In the genomic region with DNA sequence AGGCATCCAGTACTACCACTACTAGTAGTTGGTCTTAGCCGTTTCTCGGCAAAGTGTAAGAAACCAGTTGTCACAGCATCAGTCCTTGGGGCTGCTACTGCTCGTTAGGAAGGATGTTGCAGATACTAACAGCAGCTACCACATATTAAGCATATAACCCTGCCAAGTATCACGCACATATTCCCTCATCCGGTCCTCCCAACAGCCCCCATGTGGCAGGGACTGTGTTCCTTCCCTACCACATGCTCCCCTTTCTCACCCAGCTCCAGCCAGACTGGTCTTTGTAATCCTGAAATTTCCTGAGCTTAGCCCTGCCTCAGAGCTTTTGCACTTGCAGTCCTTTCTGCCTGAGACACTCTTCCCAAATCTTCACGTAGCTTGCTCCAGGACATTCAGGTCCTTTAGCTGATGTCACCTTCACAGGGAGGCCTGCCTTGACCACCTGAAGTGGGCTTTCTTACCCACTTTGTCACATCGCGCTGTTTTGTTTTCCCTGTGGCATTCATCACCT, we compare ENCODE assay signal across 25 cellular contexts. TPM values are rescaled to one million over a fixed set of nuclear protein-coding genes. Genes with fewer than 3 reads are reported as not detected.
DNase-seq lines count a peak whose midpoint lies in the region; ATAC-seq, FAIRE-seq and TF ChIP-seq lines count a peak whose summit lies in the region.
"Had no signal": no experiment of that assay in that cellular context is flagged by ENCODE, and none has a peak within 500 bp of the region (broad histone marks: within the 10 kb centered on the region; RNA-seq: fewer than 3 reads in every experiment).

No MANE protein-coding gene starts in this region.

- H3K27ac ChIP-seq in CD4-positive, alpha-beta T cell (ENCODE audit: low read depth, low read length), result no peak overlapping the region
- no peak overlapping the region for H3K27ac ChIP-seq in H1 (ENCODE audit: low read depth, low read length)
- H3K27ac ChIP-seq: colonic mucosa, pancreas, SJSA1, transverse colon had no signal

- H3K79me2 ChIP-seq in H1 (ENCODE audit: control insufficient read depth in 1 of 2, insufficient read depth in 2 of 2, low read length in 2 of 2), result peaks cover 4 to 58% of the 10 kb centered on the region in 2 experiments

- H2BK5ac ChIP-seq in H1 (ENCODE audit: low read depth, low read length), result no peak overlapping the region

- no peak overlapping the region for H3K4me3 Mint-ChIP-seq in activated CD8-positive, alpha-beta memory T cell treated with anti-CD3 and anti-CD28 coated beads, Interleukin-2, amount 10 ng/mL, durations not matched to agents 7 days and 5 days
- no peak overlapping the region for H3K4me3 Mint-ChIP-seq in CD4-positive, alpha-beta T cell
- H3K4me3 Mint-ChIP-seq in T-cell, result no peak overlapping the region

- no peak for FAIRE-seq in H1 (lab: Jason Lieb, UNC)
- FAIRE-seq: pancreas had no signal

- H3K36me3 ChIP-seq in H1 (ENCODE audit: control insufficient read depth in 2 of 4, insufficient read depth in 4 of 4, low read length in 3 of 4), result peaks cover 9 to 70% (median 38%) of the 10 kb centered on the region in 4 experiments

- no peak overlapping the region for H3K23ac ChIP-seq in H1 (ENCODE audit: insufficient read length)

- no peak overlapping the region for H2BK20ac ChIP-seq in H1 (ENCODE audit: low read length)

- H3K27me3 ChIP-seq in CD4-positive, alpha-beta T cell (ENCODE audit: control insufficient read depth, insufficient read depth, low read length), result no peaks in the 10 kb centered on the region
- H3K27me3 ChIP-seq in H1 (replicated peaks in 1 of 4; ENCODE audit: control insufficient read depth in 3 of 4, extremely low read depth in 1 of 4, insufficient read depth in 3 of 4, low read length in 3 of 4), result no peaks in the 10 kb centered on the region
- H3K27me3 ChIP-seq: BE2C, colonic mucosa, pancreas, SJSA1, transverse colon had no signal

- H4K5ac ChIP-seq in H1 (ENCODE audit: insufficient read length, low read depth, low read length), result no peak overlapping the region

- H3K4me1 ChIP-seq in H1 (replicated peaks in 1 of 4; ENCODE audit: control insufficient read depth in 3 of 4, insufficient read depth in 4 of 4, low read length in 3 of 4), result peaks cover 0 to 2% (median 0%) of the 10 kb centered on the region in 4 experiments; a peak in 1 of 7 replicates
- H3K4me1 ChIP-seq: BE2C, colonic mucosa had no signal

- no peak overlapping the region; a peak in 1 of 7 replicates for H3K9ac ChIP-seq in H1 (replicated peaks in 1 of 4; ENCODE audit: extremely low read depth in 1 of 4, low read depth in 3 of 4, low read length in 3 of 4)

- H3K79me1 ChIP-seq in H1 (ENCODE audit: low read depth, low read length), result peaks cover 25% of the 10 kb centered on the region

- H3K27me3 Mint-ChIP-seq in activated CD8-positive, alpha-beta memory T cell treated with anti-CD3 and anti-CD28 coated beads, Interleukin-2, amount 10 ng/mL, durations not matched to agents 7 days and 5 days, result no peaks in the 10 kb centered on the region
- H3K27me3 Mint-ChIP-seq in CD4-positive, alpha-beta T cell, result no peaks in the 10 kb centered on the region
- H3K27me3 Mint-ChIP-seq in T-cell, result no peaks in the 10 kb centered on the region

- TF ChIP-seq RAD21 in H1 (IDR thresholded peaks at IDR 0.05 in 1 of 2, conservative IDR thresholded peaks at IDR 0.05 in 1 of 2; ENCODE audit: low read depth in 2 of 2, low read length in 2 of 2), result no peak

- TF ChIP-seq CTCF in CD4-positive, alpha-beta T cell (IDR thresholded peaks at IDR 0.05), result no peak
- TF ChIP-seq CTCF in H1 (IDR thresholded peaks at IDR 0.05; ENCODE audit: control extremely low read depth in 1 of 3, insufficient read depth in 1 of 3, low read depth in 1 of 3, low read length in 3 of 3), result no peak
- no peak for TF ChIP-seq CTCF in GM10248 (IDR thresholded peaks at IDR 0.05; ENCODE audit: control extremely low read depth, extremely low read depth, low read depth, missing control alignments)

- H3K14ac ChIP-seq in H1 (ENCODE audit: insufficient read length), result no peak overlapping the region

- POLR2A ChIA-PET in CD4-positive, alpha-beta T cell (lab: Charles Lee), result interaction anchor here (0.8 to 1.9 kb wide), 2 partner anchors 27 to 179 kb away, joined by 3 to 7 read pairs; a partner anchor contains a TSS
- POLR2A ChIA-PET in T-cell (lab: Charles Lee) (interaction anchor here (0.6 to 0.7 kb wide), 3 partner anchors 9 to 185 kb away, joined by 3 to 5 read pairs (median 5); no protein-coding TSS in a partner anchor), H1 (lab: Charles Lee; ENCODE audit: partially characterized antibody) (interaction anchor here (0.6 to 5.6 kb wide), 9 partner anchors 7 to 185 kb away, joined by 3 to 88 read pairs (median 5); a partner anchor contains a TSS), GM10248 (lab: Yijun Ruan, JAX) (interaction anchor here (1.1 kb wide), 1 partner anchor 8 kb away, joined by 4 read pairs; a partner anchor contains a TSS)

- ATAC-seq in activated CD8-positive, alpha-beta memory T cell treated with anti-CD3 and anti-CD28 coated beads, Interleukin-2, amount 10 ng/mL, durations not matched to agents 7 days and 5 days, result no peak
- no peak for ATAC-seq in CD4-positive, alpha-beta T cell (ENCODE audit: poor library complexity)
- no peak for ATAC-seq in T-cell (replicated peaks in 1 of 4)
- ATAC-seq: pancreas had no signal

- no peaks in the 10 kb centered on the region for H3K9me3 ChIP-seq in CD4-positive, alpha-beta T cell (ENCODE audit: control insufficient read depth, low read length)
- no peaks in the 10 kb centered on the region for H3K9me3 ChIP-seq in H1 (ENCODE audit: insufficient read depth in 2 of 2, low read depth in 1 of 2, low read length in 1 of 2)
- H3K9me3 ChIP-seq: BE2C, colonic mucosa, pancreas, SJSA1, transverse colon had no signal

- peaks cover 51% of the 10 kb centered on the region for H3K36me3 Mint-ChIP-seq in activated CD8-positive, alpha-beta memory T cell treated with anti-CD3 and anti-CD28 coated beads, Interleukin-2, amount 10 ng/mL, durations not matched to agents 7 days and 5 days
- H3K36me3 Mint-ChIP-seq in CD4-positive, alpha-beta T cell (ENCODE audit: low read depth), result peaks cover 91% of the 10 kb centered on the region
- H3K36me3 Mint-ChIP-seq in T-cell, result peaks cover 54% of the 10 kb centered on the region

- H2BK15ac ChIP-seq in H1 (ENCODE audit: low read length), result no peak overlapping the region

- H4K91ac ChIP-seq in H1 (replicated peaks; ENCODE audit: insufficient read length, low read length), result no peak overlapping the region

- WGBS in H1 (ENCODE audit: extremely low coverage in 1 of 2, insufficient coverage in 1 of 2, insufficient read length in 1 of 2, insufficient replicate concordance in 2 of 2, low coverage in 1 of 2, low lambda C conversion rate in 2 of 2, missing lambda C conversion rate in 1 of 2), 2 experiments, result 93% methylated on average over 8 of the region's 8 CpGs; no CpG with 5 or more reads in 1 of the 2 experiments

- no peak overlapping the region for H3K4ac ChIP-seq in H1 (replicated peaks; ENCODE audit: insufficient read length, low read depth, low read length)

- no peak overlapping the region for H3K18ac ChIP-seq in H1 (ENCODE audit: extremely low read depth, low read length)

- DNase-seq in activated CD8-positive, alpha-beta memory T cell treated with anti-CD3 and anti-CD28 coated beads, Interleukin-2, amount 10 ng/mL, durations not matched to agents 7 days and 5 days, result no peak
- no peak for DNase-seq in activated CD8-positive, alpha-beta memory T cell treated with anti-CD3 and anti-CD28 coated beads, Interleukin-2, amount 50 U/mL, for 48 hours
- no peak for DNase-seq in CD4-positive, alpha-beta T cell
- DNase-seq in T-cell, result no peak
- DNase-seq in H1 (ENCODE audit: low read depth in 1 of 2, low spot score in 2 of 2), result no peak
- no peak for DNase-seq in activated effector memory CD4-positive, alpha-beta T cell treated with anti-CD3 and anti-CD28 coated beads, Interleukin-2, amount 50 U/mL, for 16 hours
- DNase-seq in GM10248 (ENCODE audit: extremely low spot score), result no peak
- DNase-seq in COLO829 (ENCODE audit: low spot score), result no peak
- DNase-seq: ACHN; activated CD4-positive, alpha-beta T cell treated with anti-CD3 and anti-CD28 coated beads for 1 hour; activated gamma-delta T cell; BE2C; colonic mucosa; DMS79 treated with DMSO at 0.1 percent for 48 hours; effector memory CD4-positive, alpha-beta T cell; GF-D8; head of caudate nucleus; NCI-H1436; NCI-H748 treated with DMSO at 0.1 percent for 48 hours; pancreas; stimulated activated CD4-positive, alpha-beta T cell treated with anti-CD3 and anti-CD28 coated beads, Interleukin-2, amount 100 ng/mL, for 24 hours; transverse colon had no signal

- H2BK120ac ChIP-seq in H1 (replicated peaks; ENCODE audit: low read depth, low read length), result no peak overlapping the region

- H4K20me1 ChIP-seq in H1 (replicated peaks in 1 of 2; ENCODE audit: control insufficient read depth in 1 of 2, insufficient read depth in 2 of 2, low read length in 2 of 2), result peaks cover 22 to 27% of the 10 kb centered on the region in 2 experiments

- no peaks in the 10 kb centered on the region for H3K23me2 ChIP-seq in H1 (ENCODE audit: low read depth, low read length)

- no peak overlapping the region; the same call in 1 of the 2 replicates for H2AK5ac ChIP-seq in H1 (ENCODE audit: low read depth, low read length)

- no peak overlapping the region for H3K4me2 ChIP-seq in H1 (ENCODE audit: insufficient read depth in 1 of 2, low read depth in 2 of 2, low read length in 2 of 2)
- H3K4me2 ChIP-seq: smooth muscle cell had no signal

- H2AFZ ChIP-seq in H1 (ENCODE audit: low read length), result no peak overlapping the region

- CTCF ChIA-PET in activated CD8-positive, alpha-beta memory T cell treated with anti-CD3 and anti-CD28 coated beads, Interleukin-2, amount 10 ng/mL, durations not matched to agents 7 days and 5 days (lab: Charles Lee), result interaction anchor here (0.5 to 1.0 kb wide), 3 partner anchors 49 to 390 kb away, joined by 3 to 4 read pairs (median 3); no protein-coding TSS in a partner anchor
- CTCF ChIA-PET in CD4-positive, alpha-beta T cell (lab: Charles Lee), result interaction anchor here (0.7 to 2.5 kb wide), 4 partner anchors 8 to 122 kb away, joined by 3 to 11 read pairs (median 4); a partner anchor contains a TSS
- CTCF ChIA-PET in T-cell (lab: Charles Lee) (interaction anchor here (0.8 to 1.6 kb wide), 5 partner anchors 8 to 80 kb away, joined by 3 read pairs; a partner anchor contains a TSS), H1 (lab: Charles Lee; ENCODE audit: partially characterized antibody) (interaction anchor here (1.1 to 1.7 kb wide), 4 partner anchors 19 to 180 kb away, joined by 3 to 7 read pairs (median 4); no protein-coding TSS in a partner anchor), GM10248 (lab: Yijun Ruan, JAX) (interaction anchor here (0.7 to 1.6 kb wide), 6 partner anchors 8 to 63 kb away, joined by 3 to 6 read pairs (median 3); no protein-coding TSS in a partner anchor)

- H4K8ac ChIP-seq in H1 (ENCODE audit: extremely low read depth, insufficient read depth, low read length), result no peak overlapping the region

- H2BK12ac ChIP-seq in H1 (ENCODE audit: low read depth, low read length), result no peak overlapping the region

- H3K27ac Mint-ChIP-seq in activated CD8-positive, alpha-beta memory T cell treated with anti-CD3 and anti-CD28 coated beads, Interleukin-2, amount 10 ng/mL, durations not matched to agents 7 days and 5 days, result peak overlapping the region; percentile 16
- peak overlapping the region; percentile 63 for H3K27ac Mint-ChIP-seq in CD4-positive, alpha-beta T cell
- peak overlapping the region; percentile 37 to 44 for H3K27ac Mint-ChIP-seq in T-cell

- no peak overlapping the region for H3K4me3 ChIP-seq in H1 (ENCODE audit: extremely low read depth in 1 of 4, insufficient read depth in 2 of 4, low read depth in 3 of 4, low read length in 4 of 4)
- H3K4me3 ChIP-seq: colonic mucosa, lung, pancreas, SJSA1, smooth muscle cell, transverse colon had no signal

- intact Hi-C loops in CD4-positive, alpha-beta T cell (cut with DNase I, micrococcal nuclease), result no loop called here

- TF ChIP-seq POLR2A in H1 (IDR thresholded peaks at IDR 0.05; ENCODE audit: control extremely low read depth in 1 of 2, low read depth in 2 of 2, low read length in 2 of 2), result no peak

- no peak for TF ChIP-seq EP300 in H1 (IDR thresholded peaks at IDR 0.05; ENCODE audit: borderline replicate concordance in 1 of 2, low read depth in 2 of 2, low read length in 2 of 2)

- peaks cover 38% of the 10 kb centered on the region for H3K4me1 Mint-ChIP-seq in activated CD8-positive, alpha-beta memory T cell treated with anti-CD3 and anti-CD28 coated beads, Interleukin-2, amount 10 ng/mL, durations not matched to agents 7 days and 5 days
- H3K4me1 Mint-ChIP-seq in CD4-positive, alpha-beta T cell (ENCODE audit: low read depth), result peaks cover 45% of the 10 kb centered on the region
- peaks cover 48 to 66% (median 52%) of the 10 kb centered on the region in 3 donors for H3K4me1 Mint-ChIP-seq in T-cell

- no peaks in the 10 kb centered on the region for H3K9me3 Mint-ChIP-seq in activated CD8-positive, alpha-beta memory T cell treated with anti-CD3 and anti-CD28 coated beads, Interleukin-2, amount 10 ng/mL, durations not matched to agents 7 days and 5 days (ENCODE audit: low read depth)
- no peaks in the 10 kb centered on the region for H3K9me3 Mint-ChIP-seq in CD4-positive, alpha-beta T cell
- peaks cover 0 to 3% (median 3%) of the 10 kb centered on the region in 3 donors for H3K9me3 Mint-ChIP-seq in T-cell

- no peak overlapping the region for H3K56ac ChIP-seq in H1 (replicated peaks; ENCODE audit: insufficient read length, low read depth, low read length)

RNA-seq across cellular contexts. Expression of a gene that starts 7.8 kb away (rescaled TPM):
- total RNA-seq in activated CD8-positive, alpha-beta memory T cell treated with anti-CD3 and anti-CD28 coated beads, Interleukin-2, amount 10 ng/mL, durations not matched to agents 7 days and 5 days, result 100 to 1,000 TPM; 119 to 150 TPM
- 100 to 1,000 TPM; 109 to 117 TPM for total RNA-seq in CD4-positive, alpha-beta T cell
- total RNA-seq in T-cell, result 100 to 1,000 TPM; 114 to 175 (median 158) TPM
- total RNA-seq in H1 (2021; fragmentation: NEBNext Ultra II Directional; extraction: Animal tissue kit (Norgen Biotek cat#: 25700)), result 168 and 171 TPM in 2 replicates
- 85.9 and 88.7 TPM in 2 replicates for polyA plus RNA-seq in H1 (2011; rRNA removed)
- polyA plus RNA-seq in H1 (2011; cell fraction: cytosol; rRNA removed), result 161 TPM
- polyA plus RNA-seq in H1 (2011; cell fraction: nucleus; rRNA removed), result 72.3 TPM
- 228 to 266 TPM (median 241 TPM) in 4 replicates for polyA plus RNA-seq in H1 (2012, experiment 1 of 2)
- 103 TPM for polyA plus RNA-seq in H1 (2012, experiment 2 of 2)
- 193 TPM for polyA plus RNA-seq in H1 (2013, experiment 1 of 2)
- polyA plus RNA-seq in H1 (2013, experiment 2 of 2), result 244 TPM
- 47.7 and 48.4 TPM in 2 replicates for polyA minus RNA-seq in H1 (2011; rRNA and poly(A)+ RNA removed)
- polyA minus RNA-seq in H1 (2011; cell fraction: cytosol; rRNA and poly(A)+ RNA removed), result 56.0 TPM
- polyA minus RNA-seq in H1 (2011; cell fraction: nucleus; rRNA and poly(A)+ RNA removed), result 39.3 TPM

RNA-seq across cellular contexts. Expression of a gene that starts 8.0 kb away (rescaled TPM):
- total RNA-seq in activated CD8-positive, alpha-beta memory T cell treated with anti-CD3 and anti-CD28 coated beads, Interleukin-2, amount 10 ng/mL, durations not matched to agents 7 days and 5 days, result 10 to 100 TPM; 14.6 to 22.2 TPM
- total RNA-seq in CD4-positive, alpha-beta T cell, result 10 to 100 TPM; 12.7 to 12.8 TPM
- 10 to 100 TPM; 16.0 to 27.2 (median 25.8) TPM for total RNA-seq in T-cell
- 8.1 and 8.9 TPM in 2 replicates for total RNA-seq in H1 (2021; fragmentation: NEBNext Ultra II Directional; extraction: Animal tissue kit (Norgen Biotek cat#: 25700))
- polyA plus RNA-seq in H1 (2011; rRNA removed), result 17.7 and 25.2 TPM in 2 replicates
- 19.5 TPM for polyA plus RNA-seq in H1 (2011; cell fraction: cytosol; rRNA removed)
- 10.3 TPM for polyA plus RNA-seq in H1 (2011; cell fraction: nucleus; rRNA removed)
- polyA plus RNA-seq in H1 (2012, experiment 1 of 2), result 8.4 to 9.8 TPM (median 9.2 TPM) in 4 replicates
- 1.8 TPM for polyA plus RNA-seq in H1 (2012, experiment 2 of 2)
- 9.6 TPM for polyA plus RNA-seq in H1 (2013, experiment 1 of 2)
- polyA plus RNA-seq in H1 (2013, experiment 2 of 2), result 9.9 TPM
- 19.2 and 24.1 TPM in 2 replicates for polyA minus RNA-seq in H1 (2011; rRNA and poly(A)+ RNA removed)
- polyA minus RNA-seq in H1 (2011; cell fraction: cytosol; rRNA and poly(A)+ RNA removed), result 13.8 TPM
- polyA minus RNA-seq in H1 (2011; cell fraction: nucleus; rRNA and poly(A)+ RNA removed), result 20.0 TPM
